In the genomic region with DNA sequence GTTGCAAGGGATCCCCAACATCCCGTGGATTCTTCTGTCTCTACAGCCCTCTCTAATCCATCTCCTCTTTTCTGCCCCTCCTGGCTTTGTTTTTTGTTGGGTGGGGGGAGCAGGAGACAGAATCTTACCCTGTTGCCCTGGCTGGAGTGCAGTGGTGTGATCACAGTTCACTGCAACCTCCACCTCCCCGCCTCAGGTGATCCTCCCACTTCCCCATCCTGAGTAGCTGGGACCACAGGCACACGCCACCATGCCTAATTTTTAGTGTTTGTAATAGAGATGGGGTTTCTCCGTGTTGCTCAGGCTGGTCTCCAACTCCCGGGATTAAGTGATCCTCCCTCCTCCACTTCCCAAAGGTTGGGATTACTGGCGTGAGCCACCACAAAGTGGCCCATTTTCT, we compare ENCODE assay signal across 20 cellular contexts.
DNase-seq lines count a peak whose midpoint lies in the region; ATAC-seq and TF ChIP-seq lines count a peak whose summit lies in the region.
"Had no signal": no experiment of that assay in that cellular context is flagged by ENCODE, and none has a peak within 500 bp of the region (broad histone marks: within the 10 kb centered on the region; RNA-seq: fewer than 3 reads in every experiment).

No MANE protein-coding gene starts in this region.

- no peak overlapping the region for H2AK5ac ChIP-seq in neuronal stem cell (ENCODE audit: low read depth, low read length)

- H3K23ac ChIP-seq in neuronal stem cell (ENCODE audit: low read depth, low read length, poor library complexity) = no peak overlapping the region

- H3K79me2 ChIP-seq in HCT116 (ENCODE audit: insufficient read depth, low read length) = no peaks in the 10 kb centered on the region

- H3K9me3 Mint-ChIP-seq in T-helper 2 cell treated with Interferon-gamma antibody and Interleukin-4, amounts not matched to agents 5 μg/mL and 100 μg/mL, for 36 hours = no peaks in the 10 kb centered on the region
- peaks cover 0 to 1% (median 0%) of the 10 kb centered on the region in 5 experiments for H3K9me3 Mint-ChIP-seq in brain
- H3K9me3 Mint-ChIP-seq: immature natural killer cell, T-cell had no signal

- H3K79me1 ChIP-seq in neuronal stem cell (ENCODE audit: low read depth, low read length) = peaks cover 5% of the 10 kb centered on the region

- H3K14ac ChIP-seq in neuronal stem cell (ENCODE audit: low read length) = no peak overlapping the region

- RAD21 ChIA-PET in HCT116 (lab: Charles Lee; ENCODE audit: low non-redundant PET in 1 of 2, low total read pairs in 2 of 2, uncharacterized antibody in 2 of 2, unreplicated experiment in 2 of 2) = no interaction called here

- no peaks in the 10 kb centered on the region for H4K20me1 ChIP-seq in HCT116 (ENCODE audit: insufficient read depth)

- TF ChIP-seq CTCF in HCT116 (IDR thresholded peaks at IDR 0.05 in 2 of 3, conservative IDR thresholded peaks at IDR 0.05 in 1 of 3; ENCODE audit: borderline replicate concordance in 1 of 3, insufficient read depth in 1 of 3, low read depth in 2 of 3, low read length in 2 of 3) = no peak
- TF ChIP-seq CTCF in brain (conservative IDR thresholded peaks at IDR 0.05) = no peak

- H3K9ac ChIP-seq in HCT116 (ENCODE audit: low read length) = no peak overlapping the region
- peak overlapping the region; percentile 3 for H3K9ac ChIP-seq in neuronal stem cell (ENCODE audit: low read depth, low read length, poor library complexity)
- H3K9ac ChIP-seq: GM23248 had no signal

- WGBS in neuronal stem cell (ENCODE audit: extremely low coverage in 2 of 2, insufficient read length in 2 of 2, insufficient replicate concordance in 1 of 2), 2 donors = no CpG with 5 or more reads among the region's 6 CpGs

- no peak for DNase-seq in T-helper 2 cell treated with Interferon-gamma antibody and Interleukin-4, amounts not matched to agents 5 μg/mL and 100 μg/mL, for 36 hours (ENCODE audit: low spot score)
- DNase-seq in T-helper 2 cell (no peak), HCT116 (ENCODE audit: low read depth, low spot score) (no peak), neuronal stem cell (ENCODE audit: low spot score) (no peak), NCI-H2107 (lab: John Stamatoyannopoulos, UW) (no peak)
- DNase-seq in activated CD4-positive, alpha-beta T cell treated with anti-CD3 and anti-CD28 coated beads, Interleukin-2, amount 50 U/mL, for 48 hours = no peak
- DNase-seq: activated CD4-positive, CD25-positive, alpha-beta regulatory T cell; C1 segment of cervical spinal cord; effector memory CD4-positive, alpha-beta T cell; esophagus squamous epithelium; Right ventricle myocardium superior; stimulated activated naive CD4-positive, alpha-beta T cell treated with Interleukin-2 at 50 U/mL for 16 hours had no signal

- peaks cover 10% of the 10 kb centered on the region for H3K27me3 Mint-ChIP-seq in T-helper 2 cell treated with Interferon-gamma antibody and Interleukin-4, amounts not matched to agents 5 μg/mL and 100 μg/mL, for 36 hours (ENCODE audit: low read depth)
- peaks cover 3% of the 10 kb centered on the region for H3K27me3 Mint-ChIP-seq in brain

- H4K8ac ChIP-seq in neuronal stem cell (ENCODE audit: low read depth, low read length) = no peak overlapping the region

- no peaks in the 10 kb centered on the region for H3K9me2 ChIP-seq in HCT116 (ENCODE audit: insufficient read depth)

- H2BK120ac ChIP-seq in neuronal stem cell (ENCODE audit: low read depth, low read length) = no peak overlapping the region

- no peak overlapping the region for H3K27ac Mint-ChIP-seq in T-helper 2 cell treated with Interferon-gamma antibody and Interleukin-4, amounts not matched to agents 5 μg/mL and 100 μg/mL, for 36 hours
- peak overlapping the region; percentile 6 to 73 (median 36) for H3K27ac Mint-ChIP-seq in brain
- H3K27ac Mint-ChIP-seq: immature natural killer cell, T-cell had no signal

- H3K27me3 ChIP-seq in HCT116 (ENCODE audit: insufficient read depth, low read length) (no peaks in the 10 kb centered on the region), neuronal stem cell (ENCODE audit: control insufficient read depth in 3 of 3, insufficient read depth in 3 of 3, low read depth in 1 of 3, low read length in 3 of 3) (no peaks in the 10 kb centered on the region)
- H3K27me3 ChIP-seq: pancreas had no signal

- H3K4me3 ChIP-seq in HCT116 (replicated peaks in 1 of 2; ENCODE audit: low read depth in 1 of 2, low read length in 2 of 2) (no peak overlapping the region), neuronal stem cell (ENCODE audit: low read length in 2 of 2) (no peak overlapping the region)
- H3K4me3 ChIP-seq: esophagus squamous epithelium, GM23248, pancreas, tibial nerve had no signal

- no peak overlapping the region for H2BK5ac ChIP-seq in neuronal stem cell (ENCODE audit: low read length)

- H2BK12ac ChIP-seq in neuronal stem cell (ENCODE audit: low read length) = no peak overlapping the region

- H4K91ac ChIP-seq in neuronal stem cell (ENCODE audit: low read depth, low read length, poor library complexity) = no peak overlapping the region

- CTCF ChIA-PET in HCT116 (lab: Charles Lee) = interaction anchor here (1.6 kb wide), 1 partner anchor 10 kb away, joined by 3 read pairs; no protein-coding TSS in a partner anchor

- H3K4me1 ChIP-seq in HCT116 (ENCODE audit: control insufficient read depth in 1 of 2, insufficient read depth in 2 of 2, low read length in 2 of 2) (peaks cover 0 to 4% of the 10 kb centered on the region in 2 experiments; a peak in 1 of 4 replicates), neuronal stem cell (ENCODE audit: control insufficient read depth in 2 of 2, insufficient read depth in 1 of 2, low read depth in 1 of 2, low read length in 2 of 2) (no peaks in the 10 kb centered on the region)
- H3K4me1 ChIP-seq: pancreas, tibial nerve had no signal

- H3K4me1 Mint-ChIP-seq in T-helper 2 cell treated with Interferon-gamma antibody and Interleukin-4, amounts not matched to agents 5 μg/mL and 100 μg/mL, for 36 hours (ENCODE audit: low read depth) = peaks cover 22% of the 10 kb centered on the region
- H3K4me1 Mint-ChIP-seq in brain = peaks cover 20% of the 10 kb centered on the region

- ATAC-seq in HCT116 (no peak), HG03045 (IDR thresholded peaks at IDR 0.05; ENCODE audit: unreplicated experiment) (no peak)
- ATAC-seq: sciatic nerve, T-cell had no signal

- H3K18ac ChIP-seq in neuronal stem cell (ENCODE audit: low read length) = peak overlapping the region; percentile 45

- peak overlapping the region; percentile 94 for H2AFZ ChIP-seq in HCT116 (ENCODE audit: low read depth, low read length, poor library complexity, severe bottlenecking)
- H2AFZ ChIP-seq in neuronal stem cell (ENCODE audit: low read length) = peak overlapping the region; percentile 78
- H2AFZ ChIP-seq: GM23248 had no signal

- H3K36me3 ChIP-seq in HCT116 (ENCODE audit: control insufficient read depth in 1 of 2, insufficient read depth in 2 of 2, low read length in 2 of 2) = no peaks in the 10 kb centered on the region
- H3K36me3 ChIP-seq in neuronal stem cell (replicated peaks in 1 of 2; ENCODE audit: control insufficient read depth in 2 of 2, insufficient read depth in 2 of 2, low read length in 2 of 2) = peaks cover 0 to 6% of the 10 kb centered on the region in 2 donors
- H3K36me3 ChIP-seq: esophagus squamous epithelium, pancreas, tibial nerve had no signal

- H3K4me2 ChIP-seq in HCT116 (ENCODE audit: low read length) (peak overlapping the region; percentile 34; the same call in 1 of the 2 replicates), neuronal stem cell (ENCODE audit: insufficient read depth, low read length, poor library complexity, severe bottlenecking) (no peak overlapping the region)

- no peaks in the 10 kb centered on the region for H3K36me3 Mint-ChIP-seq in T-helper 2 cell treated with Interferon-gamma antibody and Interleukin-4, amounts not matched to agents 5 μg/mL and 100 μg/mL, for 36 hours (ENCODE audit: low read depth)
- no peaks in the 10 kb centered on the region for H3K36me3 Mint-ChIP-seq in brain
- H3K36me3 Mint-ChIP-seq: immature natural killer cell, T-cell had no signal

- H3K9me3 ChIP-seq in HCT116 (ENCODE audit: control insufficient read depth in 1 of 2, insufficient read depth in 1 of 2, low read depth in 1 of 2, low read length in 2 of 2) (no peaks in the 10 kb centered on the region), neuronal stem cell (replicated peaks in 1 of 2; ENCODE audit: control insufficient read depth in 2 of 2, insufficient read depth in 1 of 2, low read depth in 1 of 2, low read length in 2 of 2) (peaks cover 0 to 4% of the 10 kb centered on the region in 2 donors)
- H3K9me3 ChIP-seq: esophagus squamous epithelium, pancreas, tibial nerve had no signal

- no peak overlapping the region for H3K4ac ChIP-seq in neuronal stem cell (ENCODE audit: low read length)

- H3K4me3 Mint-ChIP-seq in T-helper 2 cell treated with Interferon-gamma antibody and Interleukin-4, amounts not matched to agents 5 μg/mL and 100 μg/mL, for 36 hours = peak overlapping the region; percentile 61
- H3K4me3 Mint-ChIP-seq in brain = peak overlapping the region in 4 of 5 experiments; percentile 13 to 78 (median 66)
- H3K4me3 Mint-ChIP-seq: immature natural killer cell had no signal

- H3K27ac ChIP-seq in HCT116 (ENCODE audit: low read depth, low read length) = no peak overlapping the region
- H3K27ac ChIP-seq in neuronal stem cell (replicated peaks; ENCODE audit: low read length) = no peak overlapping the region
- H3K27ac ChIP-seq: esophagus squamous epithelium, GM23248, pancreas, tibial nerve had no signal

- BruUV-seq in HCT116 (replicated peaks; lab: Mats Ljungman, UMichigan) = no TSS peak

- TF ChIP-seq POLR2A in HCT116 (IDR thresholded peaks at IDR 0.05; ENCODE audit: borderline replicate concordance, extremely low read depth, insufficient read depth, insufficient read length) = no peak

- POLR2A ChIA-PET in HCT116 (lab: Charles Lee) = no interaction called here

- H2BK15ac ChIP-seq in neuronal stem cell (ENCODE audit: low read length) = no peak overlapping the region

- intact Hi-C loops in HCT116 (cut with micrococcal nuclease) = loop anchor here (2.0 kb wide), 1 partner anchor 143 kb away; no protein-coding TSS in a partner anchor

- TF ChIP-seq RAD21 in HCT116 (IDR thresholded peaks at IDR 0.05; ENCODE audit: low read depth) = no peak

TF ChIP-seq in HCT116, 20 proteins besides CTCF, POLR2A, EP300 and RAD21:
- TF ChIP-seq, protein P1, sequence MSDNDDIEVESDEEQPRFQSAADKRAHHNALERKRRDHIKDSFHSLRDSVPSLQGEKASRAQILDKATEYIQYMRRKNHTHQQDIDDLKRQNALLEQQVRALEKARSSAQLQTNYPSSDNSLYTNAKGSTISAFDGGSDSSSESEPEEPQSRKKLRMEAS (IDR thresholded peaks at IDR 0.05) = no peak
- no peak for TF ChIP-seq SRF (IDR thresholded peaks at IDR 0.05; ENCODE audit: low read depth)
TF ChIP-seq in HCT116: peak in this region for 0.
